22 cellular contexts compared by ENCODE assay signal in the genomic region with DNA sequence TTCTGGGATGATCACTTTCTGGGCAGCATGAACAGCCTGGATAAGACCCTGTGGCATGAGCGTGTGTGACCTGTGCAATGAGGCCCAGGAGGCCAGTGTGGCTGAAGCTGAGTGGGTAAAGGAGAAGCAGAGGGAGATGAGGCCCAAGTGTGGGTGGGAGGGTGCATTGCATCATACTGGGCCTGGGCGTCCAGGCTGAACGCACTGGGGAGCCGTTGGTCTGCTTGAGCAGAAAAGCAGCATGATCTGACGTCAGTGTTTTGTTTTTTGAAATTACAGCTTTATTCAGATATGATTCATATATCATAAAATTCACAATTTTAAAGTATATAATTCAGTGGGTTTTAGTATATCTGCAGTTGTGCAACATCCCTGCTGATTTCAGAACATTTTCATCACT.
A peak's percentile ranks its signal among the peaks of the same experiment; 100 is the strongest.
DNase-seq lines count a peak whose midpoint lies in the region; ATAC-seq, FAIRE-seq and TF ChIP-seq lines count a peak whose summit lies in the region.
"Had no signal": no experiment of that assay in that cellular context is flagged by ENCODE, and none has a peak within 500 bp of the region (broad histone marks: within the 10 kb centered on the region; RNA-seq: fewer than 3 reads in every experiment).

No MANE protein-coding gene starts in this region.

- H3K4me1 ChIP-seq in heart left ventricle (no peaks in the 10 kb centered on the region), gastroesophageal sphincter (no peaks in the 10 kb centered on the region), endodermal cell (ENCODE audit: control insufficient read depth, insufficient read depth, low read length) (no peaks in the 10 kb centered on the region)

- TF ChIP-seq CTCF in heart left ventricle (IDR thresholded peaks at IDR 0.05), result no peak
- no peak for TF ChIP-seq CTCF in gastroesophageal sphincter (IDR thresholded peaks at IDR 0.05)
- TF ChIP-seq CTCF in endodermal cell (conservative IDR thresholded peaks at IDR 0.05), result no peak

- no peaks in the 10 kb centered on the region for H3K9me3 Mint-ChIP-seq in endodermal cell
- H3K9me3 Mint-ChIP-seq: H9 had no signal

- H3K27me3 ChIP-seq in heart left ventricle (no peaks in the 10 kb centered on the region), gastroesophageal sphincter (no peaks in the 10 kb centered on the region), endodermal cell (ENCODE audit: control insufficient read depth, insufficient read depth, low read length, poor library complexity, severe bottlenecking) (no peaks in the 10 kb centered on the region)

- H3K27ac ChIP-seq in heart left ventricle (no peak overlapping the region), gastroesophageal sphincter (no peak overlapping the region), endodermal cell (ENCODE audit: low read depth, low read length) (no peak overlapping the region)
- H3K27ac ChIP-seq: PC-9 had no signal

- H3K4me3 ChIP-seq in heart left ventricle (no peak overlapping the region), gastroesophageal sphincter (no peak overlapping the region), endodermal cell (ENCODE audit: low read length) (no peak overlapping the region)
- H3K4me3 ChIP-seq: PC-9 had no signal

- intact Hi-C loops in Right ventricle myocardium superior (cut with DNase I) (no loop called here), heart left ventricle (cut with DNase I) (no loop called here)

- no peak for TF ChIP-seq EP300 in gastroesophageal sphincter (IDR thresholded peaks at IDR 0.05)

- 78 to 88% (median 83%) methylated on average over 5 of the region's 5 CpGs for WGBS in heart left ventricle, 4 donors
- 77% methylated on average over 4 to 5 of the region's 5 CpGs for WGBS in gastroesophageal sphincter (ENCODE audit: low coverage in 1 of 2), 2 donors
- WGBS in endodermal cell (ENCODE audit: insufficient coverage in 1 of 2, insufficient read length in 1 of 2), 2 experiments, result 96 to 100% methylated on average over 3 to 4 of the region's 5 CpGs

- no peak for TF ChIP-seq POLR2A in heart left ventricle (IDR thresholded peaks at IDR 0.05)
- no peak for TF ChIP-seq POLR2A in gastroesophageal sphincter (IDR thresholded peaks at IDR 0.05)

- ATAC-seq in Right ventricle myocardium superior (ENCODE audit: poor library complexity) (no peak), heart left ventricle (no peak), gastroesophageal sphincter (peak; percentile 28)

- DNase-seq in Right ventricle myocardium superior, result peak; percentile 27
- no peak for DNase-seq in heart left ventricle
- DNase-seq in OCI-M1 (lab: John Stamatoyannopoulos, UW), result peak; percentile 14
- no peak for DNase-seq in RCC 7860 (ENCODE audit: low spot score)
- no peak for DNase-seq in activated T-cell treated with anti-CD3 and anti-CD28 coated beads, Interleukin-2, amount 50 U/mL, for 48 hours
- no peak for DNase-seq in endodermal cell
- DNase-seq: DMS153; DND-41; H9; Kasumi-1; NCI-H1048; NCI-H1417; NCI-H1694; NCI-H2029 treated with DMSO at 0.1 percent for 48 hours; NCI-H446 treated with DMSO at 0.1 percent for 48 hours; NCI-H526; NCI-H82; NK-92 treated with Interleukin-12 subunit alpha and Interleukin-12 subunit beta, amount 100 ng/mL, for 24 hours; PC-9; RPMI8226; SHP77 had no signal

- H3K9me3 ChIP-seq in heart left ventricle (no peaks in the 10 kb centered on the region), gastroesophageal sphincter (no peaks in the 10 kb centered on the region), endodermal cell (ENCODE audit: control insufficient read depth, low read length) (no peaks in the 10 kb centered on the region)

- no peak overlapping the region for H3K4me3 Mint-ChIP-seq in endodermal cell
- H3K4me3 Mint-ChIP-seq: H9 had no signal

- H3K36me3 ChIP-seq in heart left ventricle (no peaks in the 10 kb centered on the region), gastroesophageal sphincter (no peaks in the 10 kb centered on the region), endodermal cell (ENCODE audit: control insufficient read depth, insufficient read depth, low read length) (no peaks in the 10 kb centered on the region)

- no peak for FAIRE-seq in RCC 7860 (lab: Jason Lieb, UNC)

- H3K4me1 Mint-ChIP-seq in endodermal cell, result peaks cover 4% of the 10 kb centered on the region

- H3K27ac Mint-ChIP-seq in endodermal cell, result no peak overlapping the region

- no peak overlapping the region for H3K9ac ChIP-seq in endodermal cell (ENCODE audit: extremely low read depth, low read length, poor library complexity, severe bottlenecking)

- H3K36me3 Mint-ChIP-seq in endodermal cell (ENCODE audit: low read depth), result no peaks in the 10 kb centered on the region

- peaks cover 9% of the 10 kb centered on the region for H3K27me3 Mint-ChIP-seq in endodermal cell (ENCODE audit: insufficient read depth)

Comparison
In these comparisons a context has a peak if more than half of its experiments do, and no peak if none do; other contexts are left out.
1. DNase-seq: peak in Right ventricle myocardium superior (single experiment) and OCI-M1 (single experiment); none in heart left ventricle (0 of 5), RCC 7860 (single experiment), activated T-cell treated with anti-CD3 and anti-CD28 coated beads, Interleukin-2, amount 50 U/mL, for 48 hours (0 of 2) and endodermal cell (single experiment).